ENCODE assay signal across 15 cellular contexts in genomic region chr2:73837847-73838585, GRCh38. TPM values are rescaled to one million over a fixed set of nuclear protein-coding genes. Genes with fewer than 3 reads are reported as not detected.
DNase-seq lines count a peak whose midpoint lies in the region; ATAC-seq and TF ChIP-seq lines count a peak whose summit lies in the region.
"Had no signal": no experiment of that assay in that cellular context is flagged by ENCODE, and none has a peak within 500 bp of the region (broad histone marks: within the 10 kb centered on the region; RNA-seq: fewer than 3 reads in every experiment).

No MANE protein-coding gene starts in this region.

- peaks cover 0 to 39% (median 16%) of the 10 kb centered on the region in 6 donors for H3K4me1 ChIP-seq in spleen

- no peak for TF ChIP-seq CTCF in spleen (IDR thresholded peaks at IDR 0.05 in 8 of 11, conservative IDR thresholded peaks at IDR 0.05 in 3 of 11)

- H3K27me3 ChIP-seq in spleen (replicated peaks in 1 of 7), result no peaks in the 10 kb centered on the region

- H3K36me3 ChIP-seq in spleen, result peaks cover 0 to 87% (median 29%) of the 10 kb centered on the region in 6 donors

- DNase-seq in GF-D8 (lab: John Stamatoyannopoulos, UW) (peak; percentile 35), OCI-M1 (lab: John Stamatoyannopoulos, UW) (peak; percentile 25), inferior parietal cortex (ENCODE audit: extremely low spot score) (peak; percentile 27), spleen (no peak), NCI-H748 treated with DMSO at 0.1 percent for 48 hours (lab: John Stamatoyannopoulos, UW) (no peak), occipital lobe (lab: John Stamatoyannopoulos, UW) (no peak)
- DNase-seq in activated effector memory CD4-positive, alpha-beta T cell treated with anti-CD3 and anti-CD28 coated beads, Interleukin-2, amount 50 U/mL, for 16 hours, result no peak
- DNase-seq: amygdala; CD4-positive, CD25-positive, alpha-beta regulatory T cell; effector CD4-positive, alpha-beta T cell; foreskin melanocyte; NCI-H2171 treated with DMSO at 0.1 percent for 48 hours had no signal

- no peak overlapping the region for H3K4me3 ChIP-seq in spleen

- peak overlapping the region in 6 of 8 donors; percentile 5 to 58 (median 36) for H3K27ac ChIP-seq in spleen

- intact Hi-C loops in spleen (cut with DNase I; ENCODE audit: low total_unique reads), result no loop called here

- no peak for ATAC-seq in HG03520 (IDR thresholded peaks at IDR 0.05; ENCODE audit: unreplicated experiment)

- no peak for TF ChIP-seq POLR2A in spleen (IDR thresholded peaks at IDR 0.05)

- WGBS in spleen, 5 donors, result 61 to 70% (median 64%) methylated on average over 4 of the region's 4 CpGs

- H3K9me3 ChIP-seq in spleen, result no peaks in the 10 kb centered on the region

RNA-seq across cellular contexts. Expression of gene STAMBP, which starts 9.3 kb away (rescaled TPM):
- 10 to 100 TPM; 26.2 to 35.1 (median 28.5) TPM for total RNA-seq in spleen
- polyA plus RNA-seq in spleen, result 10 to 100 TPM; 19.5 to 28.5 (median 26.6) TPM
- total RNA-seq in occipital lobe, result 20.4 TPM

RNA-seq across cellular contexts. Expression of gene C2orf78, which starts 54.0 kb away (rescaled TPM):
- total RNA-seq in spleen (not detected), occipital lobe (not detected)
- not detected for polyA plus RNA-seq in spleen
- total RNA-seq: CD4-positive, CD25-positive, alpha-beta regulatory T cell; osteoblast; RPMI7951 had no signal
- polyA plus RNA-seq: CD4-positive, CD25-positive, alpha-beta regulatory T cell had no signal

RNA-seq across cellular contexts. Expression of gene ACTG2, which starts 54.8 kb away (rescaled TPM):
- total RNA-seq in spleen (10 to 100 TPM in 1 of 7 donors, 1 to 10 TPM in 4, under 1 TPM in 2; 0.60 to 17.6 (median 3.1) TPM), occipital lobe (0.62 TPM)
- 10 to 100 TPM in 1 of 3 donors, 1 to 10 TPM in 2; 3.8 to 10.9 (median 5.0) TPM for polyA plus RNA-seq in spleen

RNA-seq across cellular contexts. Expression of gene DUSP11, which starts 58.1 kb away (rescaled TPM):
- total RNA-seq in spleen, result 10 to 100 TPM; 24.5 to 49.3 (median 29.9) TPM
- 10 to 100 TPM; 17.2 to 25.3 (median 25.1) TPM for polyA plus RNA-seq in spleen
- 32.3 TPM for total RNA-seq in occipital lobe

Comparison
In these comparisons a context has a peak if more than half of its experiments do, and no peak if none do; other contexts are left out.
1. DNase-seq: peak in GF-D8 (single experiment), OCI-M1 (single experiment) and inferior parietal cortex (single experiment); none in spleen (single experiment), NCI-H748 treated with DMSO at 0.1 percent for 48 hours (single experiment), activated effector memory CD4-positive, alpha-beta T cell treated with anti-CD3 and anti-CD28 coated beads, Interleukin-2, amount 50 U/mL, for 16 hours (single experiment) and occipital lobe (single experiment).